8 cellular contexts compared by ENCODE assay signal in genomic region chr16:67846320-67847063, GRCh38. TPM values are rescaled to one million over a fixed set of nuclear protein-coding genes. Genes with fewer than 3 reads are reported as not detected.
A peak's percentile ranks its signal among the peaks of the same experiment; 100 is the strongest.
DNase-seq lines count a peak whose midpoint lies in the region; ATAC-seq lines count a peak whose summit lies in the region.

Gene NUTF2 (plus strand): TSS chr16:67846933. CDS start chr16:67865131, 18,198 bp downstream.

- peak within 1 kb of the TSS; percentile 94 for H3K4me3 ChIP-seq in NT2/D1 (ENCODE audit: insufficient read length, low read depth)
- peak within 1 kb of the TSS; percentile 52 for H3K4me3 ChIP-seq in endocrine pancreas (ENCODE audit: control insufficient read depth, insufficient read depth, low read length)
- peak within 1 kb of the TSS; percentile 96 for H3K4me3 ChIP-seq in mesendoderm (ENCODE audit: low read length)

- H3K4ac ChIP-seq in mesendoderm (ENCODE audit: low read depth, low read length), result peak within 1 kb of the TSS; percentile 81

- peak within 1 kb of the TSS; percentile 80 for H2BK120ac ChIP-seq in mesendoderm (ENCODE audit: low read depth, low read length)

- H2BK5ac ChIP-seq in mesendoderm (ENCODE audit: low read length), result peak within 1 kb of the TSS; percentile 70

- H3K18ac ChIP-seq in mesendoderm (ENCODE audit: low read length), result peak within 1 kb of the TSS; percentile 94

- H3K36me3 Mint-ChIP-seq in activated CD8-positive, alpha-beta memory T cell treated with anti-CD3 and anti-CD28 coated beads, Interleukin-2, amount 10 ng/mL, durations not matched to agents 7 days and 5 days, result peaks cover 12% of the 10 kb centered on the region

- H3K4me1 ChIP-seq in NT2/D1 (ENCODE audit: insufficient read depth, insufficient read length), result peaks cover 8% of the 10 kb centered on the region
- H3K4me1 ChIP-seq in endocrine pancreas (ENCODE audit: control insufficient read depth, insufficient read depth, low read length), result peaks cover 15% of the 10 kb centered on the region
- peaks cover 17% of the 10 kb centered on the region for H3K4me1 ChIP-seq in mesendoderm (ENCODE audit: control insufficient read depth, low read depth, low read length)

- peaks cover 19% of the 10 kb centered on the region for H3K79me1 ChIP-seq in mesendoderm (ENCODE audit: low read length)

- H3K9me3 Mint-ChIP-seq in activated CD8-positive, alpha-beta memory T cell treated with anti-CD3 and anti-CD28 coated beads, Interleukin-2, amount 10 ng/mL, durations not matched to agents 7 days and 5 days (ENCODE audit: low read depth), result no peaks in the 10 kb centered on the region

- H3K36me3 ChIP-seq in NT2/D1 (ENCODE audit: insufficient read depth, insufficient read length, low read length), result peaks cover 58% of the 10 kb centered on the region
- H3K36me3 ChIP-seq in endocrine pancreas (ENCODE audit: control insufficient read depth, insufficient read depth, low read length), result no peaks in the 10 kb centered on the region
- peaks cover 3% of the 10 kb centered on the region for H3K36me3 ChIP-seq in mesendoderm (ENCODE audit: control insufficient read depth, insufficient read depth, low read length)

- H3K27me3 ChIP-seq in NT2/D1 (ENCODE audit: insufficient read depth, insufficient read length), result no peaks in the 10 kb centered on the region
- no peaks in the 10 kb centered on the region for H3K27me3 ChIP-seq in endocrine pancreas (ENCODE audit: control insufficient read depth, insufficient read depth, low read length)
- no peaks in the 10 kb centered on the region for H3K27me3 ChIP-seq in mesendoderm (ENCODE audit: insufficient read depth, low read length, poor library complexity)

- CTCF ChIA-PET in activated CD8-positive, alpha-beta memory T cell treated with anti-CD3 and anti-CD28 coated beads, Interleukin-2, amount 10 ng/mL, durations not matched to agents 7 days and 5 days (lab: Charles Lee), result interaction anchor here (0.7 to 4.5 kb wide), 9 partner anchors 13 to 325 kb away, joined by 3 to 38 read pairs (median 4); partner anchors contain the start of genes RANBP10 and TSNAXIP1

- H3K27ac ChIP-seq in mesendoderm (ENCODE audit: low read depth, low read length), result peak within 1 kb of the TSS; percentile 94

- peak within 1 kb of the TSS; percentile 97 for H3K56ac ChIP-seq in mesendoderm (ENCODE audit: low read length)

- H3K27me3 Mint-ChIP-seq in activated CD8-positive, alpha-beta memory T cell treated with anti-CD3 and anti-CD28 coated beads, Interleukin-2, amount 10 ng/mL, durations not matched to agents 7 days and 5 days, result no peaks in the 10 kb centered on the region

- peak within 1 kb of the TSS; percentile 74 for H2AK5ac ChIP-seq in mesendoderm (ENCODE audit: low read length)

- H4K5ac ChIP-seq in mesendoderm (ENCODE audit: low read length), result no peak within 1 kb of the TSS

- peak within 1 kb of the TSS; percentile 91 for H3K27ac Mint-ChIP-seq in activated CD8-positive, alpha-beta memory T cell treated with anti-CD3 and anti-CD28 coated beads, Interleukin-2, amount 10 ng/mL, durations not matched to agents 7 days and 5 days

- H3K23ac ChIP-seq in mesendoderm (ENCODE audit: low read length), result peak within 1 kb of the TSS; percentile 100

- peak within 1 kb of the TSS; percentile 79 for H3K4me3 Mint-ChIP-seq in activated CD8-positive, alpha-beta memory T cell treated with anti-CD3 and anti-CD28 coated beads, Interleukin-2, amount 10 ng/mL, durations not matched to agents 7 days and 5 days

- ATAC-seq in GM21367 (IDR thresholded peaks at IDR 0.05; ENCODE audit: unreplicated experiment), result peak; percentile 49
- peak; percentile 69 for ATAC-seq in activated CD8-positive, alpha-beta memory T cell treated with anti-CD3 and anti-CD28 coated beads, Interleukin-2, amount 10 ng/mL, durations not matched to agents 7 days and 5 days

- peak; percentile 74 for DNase-seq in COLO829 (ENCODE audit: low spot score)
- peak in 75 of 76 experiments; percentile 44 to 96 (median 89) for DNase-seq in HUDEP-2 (lab: John Stamatoyannopoulos, UW; ENCODE audit: unreplicated experiment in 76 of 76)
- DNase-seq in NT2/D1 (ENCODE audit: low read depth, low spot score), result peak; percentile 98
- peak; percentile 98 for DNase-seq in activated CD8-positive, alpha-beta memory T cell treated with anti-CD3 and anti-CD28 coated beads, Interleukin-2, amount 10 ng/mL, durations not matched to agents 7 days and 5 days
- DNase-seq in mesendoderm, result peak; percentile 99
- DNase-seq in stimulated activated CD8-positive, alpha-beta memory T cell treated with anti-CD3 and anti-CD28 coated beads, Interleukin-15, amount 100 ng/mL, for 24 hours (ENCODE audit: low read depth), result peak; percentile 83

- WGBS in mesendoderm (ENCODE audit: extremely low coverage, insufficient coverage, low lambda C conversion rate), result no CpG with 5 or more reads among the region's 57 CpGs

- H3K79me2 ChIP-seq in mesendoderm (ENCODE audit: control insufficient read depth, insufficient read depth, low read length), result peaks cover 58% of the 10 kb centered on the region

- no peak within 1 kb of the TSS for H2BK15ac ChIP-seq in mesendoderm (replicated peaks; ENCODE audit: low read depth)

- peak within 1 kb of the TSS; percentile 92 for H3K4me2 ChIP-seq in mesendoderm (ENCODE audit: low read length)

- H3K9me3 ChIP-seq in NT2/D1 (ENCODE audit: insufficient read depth, low read length) (no peaks in the 10 kb centered on the region), endocrine pancreas (ENCODE audit: control insufficient read depth, low read length) (no peaks in the 10 kb centered on the region)

- H3K4me1 Mint-ChIP-seq in activated CD8-positive, alpha-beta memory T cell treated with anti-CD3 and anti-CD28 coated beads, Interleukin-2, amount 10 ng/mL, durations not matched to agents 7 days and 5 days, result peaks cover 52% of the 10 kb centered on the region

- H4K8ac ChIP-seq in mesendoderm (ENCODE audit: low read depth, low read length), result no peak within 1 kb of the TSS

- peak within 1 kb of the TSS; percentile 98 for H3K9ac ChIP-seq in NT2/D1 (ENCODE audit: insufficient read length, low read depth)
- H3K9ac ChIP-seq in endocrine pancreas (ENCODE audit: control insufficient read depth, insufficient read depth, low read length), result peak within 1 kb of the TSS; percentile 88
- peak within 1 kb of the TSS; percentile 99 for H3K9ac ChIP-seq in mesendoderm (ENCODE audit: low read length)

RNA-seq across cellular contexts. Expression of gene NUTF2, which starts in this region (rescaled TPM):
- total RNA-seq in activated CD8-positive, alpha-beta memory T cell treated with anti-CD3 and anti-CD28 coated beads, Interleukin-2, amount 10 ng/mL, durations not matched to agents 7 days and 5 days, result 100 to 1,000 TPM; 114 to 137 TPM
- polyA plus RNA-seq in mesendoderm (2013, experiment 1 of 2), result 370 TPM
- polyA plus RNA-seq in mesendoderm (2013, experiment 2 of 2), result 358 TPM

Comparison
In these comparisons a context has a peak if more than half of its experiments do, and no peak if none do; other contexts are left out.
1. Peak in every context shown above with its lines: DNase-seq, ATAC-seq, H3K4me3 ChIP-seq and H3K27ac ChIP-seq.